8 cellular contexts compared by ENCODE assay signal in the genomic region with DNA sequence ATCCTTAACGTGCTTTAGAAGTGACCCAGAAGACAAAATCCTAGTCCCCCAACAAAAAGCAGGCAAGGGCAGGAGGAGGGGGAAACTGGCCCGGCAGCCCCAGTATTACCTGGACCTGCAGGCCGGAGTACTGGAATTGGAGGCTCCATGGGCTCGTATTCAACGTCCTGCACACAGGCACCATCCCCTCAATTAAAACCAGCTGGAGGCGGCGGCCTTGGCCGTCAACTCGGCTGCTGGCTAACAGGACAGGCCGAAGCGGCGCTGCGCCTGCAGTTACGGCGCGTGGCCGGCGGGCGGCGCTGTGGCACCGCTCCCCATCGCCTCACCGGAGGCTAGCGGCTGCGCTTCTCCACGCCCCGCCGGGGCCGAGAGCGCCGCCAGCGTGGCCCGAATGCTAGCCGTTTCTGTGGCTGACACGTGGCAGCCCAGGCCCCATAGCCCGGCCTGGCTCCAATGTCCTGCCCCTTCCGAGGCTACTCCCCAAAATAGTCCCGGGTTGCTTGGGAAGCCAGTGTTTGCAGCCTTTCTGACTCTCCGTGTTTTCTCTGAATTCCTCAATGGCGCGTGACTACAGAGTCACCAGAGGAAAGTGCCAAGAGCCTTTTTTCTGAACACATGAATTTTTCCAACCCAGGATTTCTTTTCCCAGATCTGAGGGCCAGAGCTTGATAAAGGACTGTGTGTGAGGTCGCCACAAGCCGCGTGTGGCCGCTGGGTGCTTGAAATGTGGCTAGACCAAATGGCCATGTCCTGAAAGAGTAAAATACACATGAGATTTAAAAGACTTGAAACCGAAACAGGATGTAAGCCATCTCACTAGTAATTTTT.
A peak's percentile ranks its signal among the peaks of the same experiment; 100 is the strongest.
DNase-seq lines count a peak whose midpoint lies in the region; ATAC-seq and TF ChIP-seq lines count a peak whose summit lies in the region.

No MANE protein-coding gene starts in this region.

- intact Hi-C loops in A673 (cut with micrococcal nuclease; ENCODE audit: unreplicated experiment): loop anchor here (1.0 to 10.0 kb wide), 4 partner anchors 169 to 669 kb away; no protein-coding TSS in a partner anchor

- H3K9me3 ChIP-seq in A673 (ENCODE audit: low read depth, low read length, poor library complexity, severe bottlenecking): no peaks in the 10 kb centered on the region
- H3K9me3 ChIP-seq in WERI-Rb-1 (ENCODE audit: severe bottlenecking): no peaks in the 10 kb centered on the region

- POLR2A ChIA-PET in A673 (lab: Charles Lee; ENCODE audit: low non-redundant PET): interaction anchor here (0.6 kb wide), 1 partner anchor 659 kb away, joined by 3 read pairs; no protein-coding TSS in a partner anchor

- H3K27me3 ChIP-seq in A673 (replicated peaks; ENCODE audit: insufficient read depth, low read depth, low read length, poor library complexity): no peaks in the 10 kb centered on the region
- no peaks in the 10 kb centered on the region for H3K27me3 ChIP-seq in WERI-Rb-1 (ENCODE audit: insufficient read depth, low read depth, severe bottlenecking)

- H3K36me3 ChIP-seq in A673 (ENCODE audit: insufficient read depth, low read length, poor library complexity, severe bottlenecking) (no peaks in the 10 kb centered on the region), WERI-Rb-1 (no peaks in the 10 kb centered on the region)

- ATAC-seq in GM18519 (IDR thresholded peaks at IDR 0.05; ENCODE audit: low FRiP score, unreplicated experiment): peak; percentile 76
- peak; percentile 81 for ATAC-seq in HG03060 (IDR thresholded peaks at IDR 0.05; ENCODE audit: low read depth, unreplicated experiment)

- CTCF ChIA-PET in A673 (lab: Charles Lee): interaction anchor here (0.8 to 1.6 kb wide), 6 partner anchors 10 to 658 kb away, joined by 3 to 7 read pairs (median 6); no protein-coding TSS in a partner anchor

- DNase-seq in A673 (ENCODE audit: low spot score): peak; percentile 91
- peak; percentile 14 for DNase-seq in NCI-H2171 (lab: John Stamatoyannopoulos, UW)
- peak; percentile 78 for DNase-seq in WERI-Rb-1
- DNase-seq in cardiac fibroblast (ENCODE audit: low read depth in 2 of 2): peak; percentile 97 to 98
- DNase-seq in iris pigment epithelial cell (ENCODE audit: low read depth): peak; percentile 94
- peak; percentile 69 to 70 for DNase-seq in stimulated activated CD4-positive, alpha-beta T cell treated with anti-CD3 and anti-CD28 coated beads, Interleukin-12 subunit alpha, Interleukin-12 subunit beta, amount 100 ng/mL, for 24 hours (ENCODE audit: low read depth in 2 of 2)

- TSS peak; percentile 83 for BruUV-seq in A673 (replicated peaks; lab: Mats Ljungman, UMichigan)

- H3K4me3 ChIP-seq in A673 (ENCODE audit: low read depth, low read length, poor library complexity, severe bottlenecking) (peak overlapping the region; percentile 55), WERI-Rb-1 (ENCODE audit: low read depth, low read length) (peak overlapping the region; percentile 59), cardiac fibroblast (replicated peaks in 1 of 2; ENCODE audit: low read depth in 2 of 2, low read length in 2 of 2) (peak overlapping the region; percentile 32 to 58)

- no peaks in the 10 kb centered on the region for H3K4me1 ChIP-seq in A673 (ENCODE audit: insufficient read depth, low read length, poor library complexity, severe bottlenecking)

- TF ChIP-seq CTCF in A673 (conservative IDR thresholded peaks at IDR 0.05; ENCODE audit: low read depth, low read length): peak; percentile 91
- peak; percentile 92 for TF ChIP-seq CTCF in WERI-Rb-1 (IDR thresholded peaks at IDR 0.05; ENCODE audit: low read depth, low read length)
- TF ChIP-seq CTCF in cardiac fibroblast (IDR thresholded peaks at IDR 0.05; ENCODE audit: low read depth, low read length): peak; percentile 65

- peak overlapping the region; percentile 64 for H3K27ac ChIP-seq in A673 (ENCODE audit: low read depth, low read length, poor library complexity, severe bottlenecking)
- peak overlapping the region; percentile 61 for H3K27ac ChIP-seq in WERI-Rb-1

Comparison
In these comparisons a context has a peak if more than half of its experiments do, and no peak if none do; other contexts are left out.
1. Peak in every context shown above with its lines: DNase-seq, ATAC-seq, H3K4me3 ChIP-seq and H3K27ac ChIP-seq.
2. DNase-seq: peak in every context shown above with its lines; median percentile 98 in cardiac fibroblast; 94 in iris pigment epithelial cell; 91 in A673; 78 in WERI-Rb-1; 70 in stimulated activated CD4-positive, alpha-beta T cell treated with anti-CD3 and anti-CD28 coated beads, Interleukin-12 subunit alpha, Interleukin-12 subunit beta, amount 100 ng/mL, for 24 hours; 14 in NCI-H2171.